Comparison of ENCODE assay signal across 3 cellular contexts in genomic region chr9:19149230-19149629, GRCh38.
TF ChIP-seq lines count a peak whose summit lies in the region.

No MANE protein-coding gene starts in this region.

TF ChIP-seq in liver, 16 proteins besides CTCF, POLR2A, EP300 and RAD21:
- TF ChIP-seq YY1 (IDR thresholded peaks at IDR 0.05) (peak; percentile 75), TAF1 (conservative IDR thresholded peaks at IDR 0.05) (no peak), SP1 (IDR thresholded peaks at IDR 0.05) (peak; percentile 71), GABPA (IDR thresholded peaks at IDR 0.05 in 1 of 2, conservative IDR thresholded peaks at IDR 0.05 in 1 of 2) (no peak), FOXA1 (IDR thresholded peaks at IDR 0.05) (no peak), JUND (IDR thresholded peaks at IDR 0.05) (no peak), HNF4A (conservative IDR thresholded peaks at IDR 0.05) (peak; percentile 15 to 40), FOXA2 (IDR thresholded peaks at IDR 0.05) (no peak), HNF4G (IDR thresholded peaks at IDR 0.05) (no peak), RXRA (IDR thresholded peaks at IDR 0.05) (peak; percentile 61 to 69), EGR1 (IDR thresholded peaks at IDR 0.05; ENCODE audit: low read depth in 2 of 2) (no peak), ATF3 (IDR thresholded peaks at IDR 0.05) (no peak), NR2F2 (IDR thresholded peaks at IDR 0.05) (no peak)
- TF ChIP-seq, protein P1, sequence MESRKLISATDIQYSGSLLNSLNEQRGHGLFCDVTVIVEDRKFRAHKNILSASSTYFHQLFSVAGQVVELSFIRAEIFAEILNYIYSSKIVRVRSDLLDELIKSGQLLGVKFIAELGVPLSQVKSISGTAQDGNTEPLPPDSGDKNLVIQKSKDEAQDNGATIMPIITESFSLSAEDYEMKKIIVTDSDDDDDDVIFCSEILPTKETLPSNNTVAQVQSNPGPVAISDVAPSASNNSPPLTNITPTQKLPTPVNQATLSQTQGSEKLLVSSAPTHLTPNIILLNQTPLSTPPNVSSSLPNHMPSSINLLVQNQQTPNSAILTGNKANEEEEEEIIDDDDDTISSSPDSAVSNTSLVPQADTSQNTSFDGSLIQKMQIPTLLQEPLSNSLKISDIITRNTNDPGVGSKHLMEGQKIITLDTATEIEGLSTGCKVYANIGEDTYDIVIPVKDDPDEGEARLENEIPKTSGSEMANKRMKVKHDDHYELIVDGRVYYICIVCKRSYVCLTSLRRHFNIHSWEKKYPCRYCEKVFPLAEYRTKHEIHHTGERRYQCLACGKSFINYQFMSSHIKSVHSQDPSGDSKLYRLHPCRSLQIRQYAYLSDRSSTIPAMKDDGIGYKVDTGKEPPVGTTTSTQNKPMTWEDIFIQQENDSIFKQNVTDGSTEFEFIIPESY (IDR thresholded peaks at IDR 0.05) = no peak
- TF ChIP-seq, protein P2, sequence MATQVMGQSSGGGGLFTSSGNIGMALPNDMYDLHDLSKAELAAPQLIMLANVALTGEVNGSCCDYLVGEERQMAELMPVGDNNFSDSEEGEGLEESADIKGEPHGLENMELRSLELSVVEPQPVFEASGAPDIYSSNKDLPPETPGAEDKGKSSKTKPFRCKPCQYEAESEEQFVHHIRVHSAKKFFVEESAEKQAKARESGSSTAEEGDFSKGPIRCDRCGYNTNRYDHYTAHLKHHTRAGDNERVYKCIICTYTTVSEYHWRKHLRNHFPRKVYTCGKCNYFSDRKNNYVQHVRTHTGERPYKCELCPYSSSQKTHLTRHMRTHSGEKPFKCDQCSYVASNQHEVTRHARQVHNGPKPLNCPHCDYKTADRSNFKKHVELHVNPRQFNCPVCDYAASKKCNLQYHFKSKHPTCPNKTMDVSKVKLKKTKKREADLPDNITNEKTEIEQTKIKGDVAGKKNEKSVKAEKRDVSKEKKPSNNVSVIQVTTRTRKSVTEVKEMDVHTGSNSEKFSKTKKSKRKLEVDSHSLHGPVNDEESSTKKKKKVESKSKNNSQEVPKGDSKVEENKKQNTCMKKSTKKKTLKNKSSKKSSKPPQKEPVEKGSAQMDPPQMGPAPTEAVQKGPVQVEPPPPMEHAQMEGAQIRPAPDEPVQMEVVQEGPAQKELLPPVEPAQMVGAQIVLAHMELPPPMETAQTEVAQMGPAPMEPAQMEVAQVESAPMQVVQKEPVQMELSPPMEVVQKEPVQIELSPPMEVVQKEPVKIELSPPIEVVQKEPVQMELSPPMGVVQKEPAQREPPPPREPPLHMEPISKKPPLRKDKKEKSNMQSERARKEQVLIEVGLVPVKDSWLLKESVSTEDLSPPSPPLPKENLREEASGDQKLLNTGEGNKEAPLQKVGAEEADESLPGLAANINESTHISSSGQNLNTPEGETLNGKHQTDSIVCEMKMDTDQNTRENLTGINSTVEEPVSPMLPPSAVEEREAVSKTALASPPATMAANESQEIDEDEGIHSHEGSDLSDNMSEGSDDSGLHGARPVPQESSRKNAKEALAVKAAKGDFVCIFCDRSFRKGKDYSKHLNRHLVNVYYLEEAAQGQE (IDR thresholded peaks at IDR 0.05) = no peak
- TF ChIP-seq, protein P3, sequence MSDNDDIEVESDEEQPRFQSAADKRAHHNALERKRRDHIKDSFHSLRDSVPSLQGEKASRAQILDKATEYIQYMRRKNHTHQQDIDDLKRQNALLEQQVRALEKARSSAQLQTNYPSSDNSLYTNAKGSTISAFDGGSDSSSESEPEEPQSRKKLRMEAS (IDR thresholded peaks at IDR 0.05) = no peak
TF ChIP-seq in liver: peak in this region for 4.

TF ChIP-seq in HepG2, 621 proteins besides CTCF, POLR2A, EP300 and RAD21:
- no peak for TF ChIP-seq NFYB (CRISPR knock-in tag; IDR thresholded peaks at IDR 0.05)
- no peak for TF ChIP-seq ZNF292 (CRISPR knock-in tag; IDR thresholded peaks at IDR 0.05; ENCODE audit: borderline replicate concordance, low read depth)
- no peak for TF ChIP-seq RBM39 (IDR thresholded peaks at IDR 0.05; ENCODE audit: low read depth, low read length, poor library complexity, severe bottlenecking)
- TF ChIP-seq ZFP1 (CRISPR knock-in tag; IDR thresholded peaks at IDR 0.05) = no peak
- no peak for TF ChIP-seq YEATS4 (CRISPR knock-in tag; IDR thresholded peaks at IDR 0.05; ENCODE audit: borderline replicate concordance)
- TF ChIP-seq, protein P4, sequence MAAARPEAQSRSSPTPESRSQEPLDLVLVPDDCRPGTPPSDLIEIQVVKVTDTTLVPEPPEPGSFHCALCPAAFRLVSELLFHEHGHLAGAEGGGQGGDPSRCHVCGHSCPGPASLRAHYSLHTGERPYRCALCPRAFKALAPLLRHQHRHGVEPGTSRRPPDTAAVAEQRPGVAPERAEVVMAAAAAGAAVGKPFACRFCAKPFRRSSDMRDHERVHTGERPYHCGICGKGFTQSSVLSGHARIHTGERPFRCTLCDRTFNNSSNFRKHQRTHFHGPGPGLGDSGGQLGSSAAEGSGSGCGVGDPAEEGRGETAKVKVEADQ (CRISPR knock-in tag; IDR thresholded peaks at IDR 0.05; ENCODE audit: borderline replicate concordance) = no peak
- no peak for TF ChIP-seq RXRA (CRISPR knock-in tag; IDR thresholded peaks at IDR 0.05)
- TF ChIP-seq CREBL2 (CRISPR knock-in tag; IDR thresholded peaks at IDR 0.05; ENCODE audit: borderline replicate concordance) = no peak
- TF ChIP-seq RNF2 (conservative IDR thresholded peaks at IDR 0.05; ENCODE audit: low read depth) = no peak
- TF ChIP-seq ZNF639 (CRISPR knock-in tag; conservative IDR thresholded peaks at IDR 0.05) = no peak

TF ChIP-seq in K562, 482 proteins besides CTCF, POLR2A, EP300 and RAD21:
- TF ChIP-seq PPARD (CRISPR knock-in tag; IDR thresholded peaks at IDR 0.05) (no peak), ZNF174 (CRISPR knock-in tag; IDR thresholded peaks at IDR 0.05) (no peak), HOXB6 (CRISPR knock-in tag; IDR thresholded peaks at IDR 0.05; ENCODE audit: borderline replicate concordance) (no peak), ETV1 (tag; conservative IDR thresholded peaks at IDR 0.05; ENCODE audit: low read depth) (no peak), CEBPB (tag; IDR thresholded peaks at IDR 0.05) (no peak), CC2D1A (IDR thresholded peaks at IDR 0.05) (no peak), ZNF253 (CRISPR knock-in tag; conservative IDR thresholded peaks at IDR 0.05) (no peak), ARID3B (CRISPR knock-in tag; IDR thresholded peaks at IDR 0.05; ENCODE audit: borderline replicate concordance) (no peak), HDAC1 (IDR thresholded peaks at IDR 0.05) (no peak)
- TF ChIP-seq, protein P5, sequence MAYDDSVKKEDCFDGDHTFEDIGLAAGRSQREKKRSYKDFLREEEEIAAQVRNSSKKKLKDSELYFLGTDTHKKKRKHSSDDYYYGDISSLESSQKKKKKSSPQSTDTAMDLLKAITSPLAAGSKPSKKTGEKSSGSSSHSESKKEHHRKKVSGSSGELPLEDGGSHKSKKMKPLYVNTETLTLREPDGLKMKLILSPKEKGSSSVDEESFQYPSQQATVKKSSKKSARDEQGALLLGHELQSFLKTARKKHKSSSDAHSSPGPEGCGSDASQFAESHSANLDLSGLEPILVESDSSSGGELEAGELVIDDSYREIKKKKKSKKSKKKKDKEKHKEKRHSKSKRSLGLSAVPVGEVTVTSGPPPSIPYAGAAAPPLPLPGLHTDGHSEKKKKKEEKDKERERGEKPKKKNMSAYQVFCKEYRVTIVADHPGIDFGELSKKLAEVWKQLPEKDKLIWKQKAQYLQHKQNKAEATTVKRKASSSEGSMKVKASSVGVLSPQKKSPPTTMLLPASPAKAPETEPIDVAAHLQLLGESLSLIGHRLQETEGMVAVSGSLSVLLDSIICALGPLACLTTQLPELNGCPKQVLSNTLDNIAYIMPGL (CRISPR knock-in tag; IDR thresholded peaks at IDR 0.05) = no peak
- TF ChIP-seq, protein P6, sequence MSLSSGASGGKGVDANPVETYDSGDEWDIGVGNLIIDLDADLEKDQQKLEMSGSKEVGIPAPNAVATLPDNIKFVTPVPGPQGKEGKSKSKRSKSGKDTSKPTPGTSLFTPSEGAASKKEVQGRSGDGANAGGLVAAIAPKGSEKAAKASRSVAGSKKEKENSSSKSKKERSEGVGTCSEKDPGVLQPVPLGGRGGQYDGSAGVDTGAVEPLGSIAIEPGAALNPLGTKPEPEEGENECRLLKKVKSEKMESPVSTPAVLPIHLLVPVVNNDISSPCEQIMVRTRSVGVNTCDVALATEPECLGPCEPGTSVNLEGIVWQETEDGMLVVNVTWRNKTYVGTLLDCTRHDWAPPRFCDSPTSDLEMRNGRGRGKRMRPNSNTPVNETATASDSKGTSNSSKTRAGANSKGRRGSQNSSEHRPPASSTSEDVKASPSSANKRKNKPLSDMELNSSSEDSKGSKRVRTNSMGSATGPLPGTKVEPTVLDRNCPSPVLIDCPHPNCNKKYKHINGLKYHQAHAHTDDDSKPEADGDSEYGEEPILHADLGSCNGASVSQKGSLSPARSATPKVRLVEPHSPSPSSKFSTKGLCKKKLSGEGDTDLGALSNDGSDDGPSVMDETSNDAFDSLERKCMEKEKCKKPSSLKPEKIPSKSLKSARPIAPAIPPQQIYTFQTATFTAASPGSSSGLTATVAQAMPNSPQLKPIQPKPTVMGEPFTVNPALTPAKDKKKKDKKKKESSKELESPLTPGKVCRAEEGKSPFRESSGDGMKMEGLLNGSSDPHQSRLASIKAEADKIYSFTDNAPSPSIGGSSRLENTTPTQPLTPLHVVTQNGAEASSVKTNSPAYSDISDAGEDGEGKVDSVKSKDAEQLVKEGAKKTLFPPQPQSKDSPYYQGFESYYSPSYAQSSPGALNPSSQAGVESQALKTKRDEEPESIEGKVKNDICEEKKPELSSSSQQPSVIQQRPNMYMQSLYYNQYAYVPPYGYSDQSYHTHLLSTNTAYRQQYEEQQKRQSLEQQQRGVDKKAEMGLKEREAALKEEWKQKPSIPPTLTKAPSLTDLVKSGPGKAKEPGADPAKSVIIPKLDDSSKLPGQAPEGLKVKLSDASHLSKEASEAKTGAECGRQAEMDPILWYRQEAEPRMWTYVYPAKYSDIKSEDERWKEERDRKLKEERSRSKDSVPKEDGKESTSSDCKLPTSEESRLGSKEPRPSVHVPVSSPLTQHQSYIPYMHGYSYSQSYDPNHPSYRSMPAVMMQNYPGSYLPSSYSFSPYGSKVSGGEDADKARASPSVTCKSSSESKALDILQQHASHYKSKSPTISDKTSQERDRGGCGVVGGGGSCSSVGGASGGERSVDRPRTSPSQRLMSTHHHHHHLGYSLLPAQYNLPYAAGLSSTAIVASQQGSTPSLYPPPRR (CRISPR knock-in tag; IDR thresholded peaks at IDR 0.05; ENCODE audit: borderline replicate concordance) = no peak
- TF ChIP-seq, protein P7, sequence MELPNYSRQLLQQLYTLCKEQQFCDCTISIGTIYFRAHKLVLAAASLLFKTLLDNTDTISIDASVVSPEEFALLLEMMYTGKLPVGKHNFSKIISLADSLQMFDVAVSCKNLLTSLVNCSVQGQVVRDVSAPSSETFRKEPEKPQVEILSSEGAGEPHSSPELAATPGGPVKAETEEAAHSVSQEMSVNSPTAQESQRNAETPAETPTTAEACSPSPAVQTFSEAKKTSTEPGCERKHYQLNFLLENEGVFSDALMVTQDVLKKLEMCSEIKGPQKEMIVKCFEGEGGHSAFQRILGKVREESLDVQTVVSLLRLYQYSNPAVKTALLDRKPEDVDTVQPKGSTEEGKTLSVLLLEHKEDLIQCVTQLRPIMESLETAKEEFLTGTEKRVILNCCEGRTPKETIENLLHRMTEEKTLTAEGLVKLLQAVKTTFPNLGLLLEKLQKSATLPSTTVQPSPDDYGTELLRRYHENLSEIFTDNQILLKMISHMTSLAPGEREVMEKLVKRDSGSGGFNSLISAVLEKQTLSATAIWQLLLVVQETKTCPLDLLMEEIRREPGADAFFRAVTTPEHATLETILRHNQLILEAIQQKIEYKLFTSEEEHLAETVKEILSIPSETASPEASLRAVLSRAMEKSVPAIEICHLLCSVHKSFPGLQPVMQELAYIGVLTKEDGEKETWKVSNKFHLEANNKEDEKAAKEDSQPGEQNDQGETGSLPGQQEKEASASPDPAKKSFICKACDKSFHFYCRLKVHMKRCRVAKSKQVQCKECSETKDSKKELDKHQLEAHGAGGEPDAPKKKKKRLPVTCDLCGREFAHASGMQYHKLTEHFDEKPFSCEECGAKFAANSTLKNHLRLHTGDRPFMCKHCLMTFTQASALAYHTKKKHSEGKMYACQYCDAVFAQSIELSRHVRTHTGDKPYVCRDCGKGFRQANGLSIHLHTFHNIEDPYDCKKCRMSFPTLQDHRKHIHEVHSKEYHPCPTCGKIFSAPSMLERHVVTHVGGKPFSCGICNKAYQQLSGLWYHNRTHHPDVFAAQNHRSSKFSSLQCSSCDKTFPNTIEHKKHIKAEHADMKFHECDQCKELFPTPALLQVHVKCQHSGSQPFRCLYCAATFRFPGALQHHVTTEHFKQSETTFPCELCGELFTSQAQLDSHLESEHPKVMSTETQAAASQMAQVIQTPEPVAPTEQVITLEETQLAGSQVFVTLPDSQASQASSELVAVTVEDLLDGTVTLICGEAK (IDR thresholded peaks at IDR 0.05) = no peak
- TF ChIP-seq, protein P7 (CRISPR knock-in tag; IDR thresholded peaks at IDR 0.05) = no peak
TF ChIP-seq in K562: peak in this region for 0.
